ENCODE assay signal across 12 cellular contexts in genomic region chr1:27590917-27591508, GRCh38. TPM values are rescaled to one million over a fixed set of nuclear protein-coding genes. Genes with fewer than 3 reads are reported as not detected.
A peak's percentile ranks its signal among the peaks of the same experiment; 100 is the strongest.
DNase-seq lines count a peak whose midpoint lies in the region; ATAC-seq and TF ChIP-seq lines count a peak whose summit lies in the region.
"Had no signal": no experiment of that assay in that cellular context is flagged by ENCODE, and none has a peak within 500 bp of the region (broad histone marks: within the 10 kb centered on the region; RNA-seq: fewer than 3 reads in every experiment).

No MANE protein-coding gene starts in this region.

- H3K79me2 ChIP-seq in ACC112 (ENCODE audit: control insufficient read depth, insufficient read depth, low read length, unreplicated experiment) = peaks cover 86% of the 10 kb centered on the region

- DNase-seq in right atrium auricular region (ENCODE audit: low spot score) (no peak), germinal center (ENCODE audit: low spot score) (no peak), GM19240 (ENCODE audit: insufficient read length, low spot score) (no peak)
- DNase-seq in activated CD4-positive, alpha-beta memory T cell treated with anti-CD3 and anti-CD28 coated beads, Interleukin-2, amount 10 ng/mL, durations not matched to agents 7 days and 5 days = no peak
- no peak for DNase-seq in activated T-cell treated with anti-CD3 and anti-CD28 coated beads, Interleukin-2, amount 50 U/mL, for 4 hours
- DNase-seq: activated naive CD4-positive, alpha-beta T cell; AML-193; cerebellar nuclear complex; T-helper 2 cell had no signal

- no peak for ATAC-seq in activated T-cell treated with anti-CD3 and anti-CD28 coated beads, Interleukin-2, amount 50 U/mL, for 4 hours

- H3K4me1 ChIP-seq in ACC112 (ENCODE audit: control insufficient read depth, insufficient read depth, low read length, unreplicated experiment) (peaks cover 57% of the 10 kb centered on the region), right atrium auricular region (peaks cover 0 to 92% of the 10 kb centered on the region in 2 donors), rectal smooth muscle tissue (ENCODE audit: control insufficient read depth, insufficient read depth, low read length) (peaks cover 72% of the 10 kb centered on the region)

- H3K4me3 ChIP-seq in ACC112 (ENCODE audit: low read depth, low read length) = no peak overlapping the region
- no peak overlapping the region for H3K4me3 ChIP-seq in right atrium auricular region
- H3K4me3 ChIP-seq in rectal smooth muscle tissue (ENCODE audit: low read length) = no peak overlapping the region

- H3K27ac Mint-ChIP-seq in activated CD4-positive, alpha-beta memory T cell treated with anti-CD3 and anti-CD28 coated beads, Interleukin-2, amount 10 ng/mL, durations not matched to agents 7 days and 5 days = no peak overlapping the region

- TF ChIP-seq CTCF in right atrium auricular region (IDR thresholded peaks at IDR 0.05) = no peak

- H3K27ac ChIP-seq in ACC112 (ENCODE audit: low read depth, low read length) (peak overlapping the region; percentile 6; the same call in 1 of the 2 replicates), angular gyrus (ENCODE audit: low read depth, low read length) (peak overlapping the region; percentile 16), right atrium auricular region (peak overlapping the region; percentile 67 to 75), rectal smooth muscle tissue (ENCODE audit: low read depth, low read length) (peak overlapping the region; percentile 46)

- peaks cover 7% of the 10 kb centered on the region for H3K4me1 Mint-ChIP-seq in activated CD4-positive, alpha-beta memory T cell treated with anti-CD3 and anti-CD28 coated beads, Interleukin-2, amount 10 ng/mL, durations not matched to agents 7 days and 5 days
- H3K4me1 Mint-ChIP-seq in activated T-cell treated with anti-CD3 and anti-CD28 coated beads, Interleukin-2, amount 50 U/mL, for 4 hours (ENCODE audit: low read depth) = peaks cover 3% of the 10 kb centered on the region

- H2AFZ ChIP-seq in ACC112 (ENCODE audit: low read length, unreplicated experiment) = no peak overlapping the region

- H3K36me3 ChIP-seq in ACC112 (ENCODE audit: insufficient read depth, low read length) (no peaks in the 10 kb centered on the region), right atrium auricular region (no peaks in the 10 kb centered on the region), rectal smooth muscle tissue (ENCODE audit: control insufficient read depth, insufficient read depth, low read length) (no peaks in the 10 kb centered on the region)

- H3K36me3 Mint-ChIP-seq in activated CD4-positive, alpha-beta memory T cell treated with anti-CD3 and anti-CD28 coated beads, Interleukin-2, amount 10 ng/mL, durations not matched to agents 7 days and 5 days (ENCODE audit: low read depth) = no peaks in the 10 kb centered on the region
- no peaks in the 10 kb centered on the region for H3K36me3 Mint-ChIP-seq in activated T-cell treated with anti-CD3 and anti-CD28 coated beads, Interleukin-2, amount 50 U/mL, for 4 hours (ENCODE audit: insufficient read depth)

- H3K4me3 Mint-ChIP-seq in activated CD4-positive, alpha-beta memory T cell treated with anti-CD3 and anti-CD28 coated beads, Interleukin-2, amount 10 ng/mL, durations not matched to agents 7 days and 5 days = no peak overlapping the region
- H3K4me3 Mint-ChIP-seq in activated T-cell treated with anti-CD3 and anti-CD28 coated beads, Interleukin-2, amount 50 U/mL, for 4 hours = no peak overlapping the region

- POLR2A ChIA-PET in activated CD4-positive, alpha-beta memory T cell treated with anti-CD3 and anti-CD28 coated beads, Interleukin-2, amount 10 ng/mL, durations not matched to agents 7 days and 5 days (lab: Charles Lee) = interaction anchor here (0.8 kb wide), 1 partner anchor 99 kb away, joined by 3 read pairs; no protein-coding TSS in a partner anchor

- CTCF ChIA-PET in activated CD4-positive, alpha-beta memory T cell treated with anti-CD3 and anti-CD28 coated beads, Interleukin-2, amount 10 ng/mL, durations not matched to agents 7 days and 5 days (lab: Charles Lee) = interaction anchor here (2.3 kb wide), 1 partner anchor 35 kb away, joined by 9 read pairs; no protein-coding TSS in a partner anchor

- H3K9ac ChIP-seq in rectal smooth muscle tissue (ENCODE audit: low read length) = no peak overlapping the region

- no peaks in the 10 kb centered on the region for H3K9me3 Mint-ChIP-seq in activated CD4-positive, alpha-beta memory T cell treated with anti-CD3 and anti-CD28 coated beads, Interleukin-2, amount 10 ng/mL, durations not matched to agents 7 days and 5 days
- H3K9me3 Mint-ChIP-seq in activated T-cell treated with anti-CD3 and anti-CD28 coated beads, Interleukin-2, amount 50 U/mL, for 4 hours = no peaks in the 10 kb centered on the region

- H3K9me3 ChIP-seq in right atrium auricular region = no peaks in the 10 kb centered on the region

- H3K27me3 ChIP-seq in ACC112 (ENCODE audit: insufficient read depth, low read length) = no peaks in the 10 kb centered on the region
- no peaks in the 10 kb centered on the region for H3K27me3 ChIP-seq in right atrium auricular region
- H3K27me3 ChIP-seq in rectal smooth muscle tissue (ENCODE audit: control insufficient read depth, insufficient read depth, low read length) = no peaks in the 10 kb centered on the region

- no peaks in the 10 kb centered on the region for H3K27me3 Mint-ChIP-seq in activated CD4-positive, alpha-beta memory T cell treated with anti-CD3 and anti-CD28 coated beads, Interleukin-2, amount 10 ng/mL, durations not matched to agents 7 days and 5 days
- H3K27me3 Mint-ChIP-seq in activated T-cell treated with anti-CD3 and anti-CD28 coated beads, Interleukin-2, amount 50 U/mL, for 4 hours (ENCODE audit: low read depth) = no peaks in the 10 kb centered on the region

RNA-seq across cellular contexts. Expression of gene AHDC1, which starts 12.9 kb away (rescaled TPM):
- 10 to 100 TPM; 23.5 to 35.0 TPM for total RNA-seq in right atrium auricular region
- 10 to 100 TPM; 16.9 to 18.9 TPM for total RNA-seq in activated CD4-positive, alpha-beta memory T cell treated with anti-CD3 and anti-CD28 coated beads, Interleukin-2, amount 10 ng/mL, durations not matched to agents 7 days and 5 days
- 1 to 10 TPM; 7.6 to 9.4 (median 8.6) TPM for total RNA-seq in activated T-cell treated with anti-CD3 and anti-CD28 coated beads, Interleukin-2, amount 50 U/mL, for 4 hours

RNA-seq across cellular contexts. Expression of gene FGR, which starts 44.0 kb away (rescaled TPM):
- 10 to 100 TPM in 1 of 2 donors, 1 to 10 TPM in 1; 5.7 to 19.8 TPM for total RNA-seq in right atrium auricular region
- total RNA-seq in activated CD4-positive, alpha-beta memory T cell treated with anti-CD3 and anti-CD28 coated beads, Interleukin-2, amount 10 ng/mL, durations not matched to agents 7 days and 5 days = not detected
- total RNA-seq in activated T-cell treated with anti-CD3 and anti-CD28 coated beads, Interleukin-2, amount 50 U/mL, for 4 hours = under 1 TPM; 0.08 to 0.65 (median 0.61) TPM

Comparison
In these comparisons a context has a peak if more than half of its experiments do, and no peak if none do; other contexts are left out.
1. H3K27ac ChIP-seq: peak in every context shown above with its lines; median percentile 71 in right atrium auricular region; 46 in rectal smooth muscle tissue; 16 in angular gyrus; 6 in ACC112.
2. RNA of gene FGR, which starts 44.0 kb away (total RNA-seq): 5.7 to 19.8 TPM in right atrium auricular region; 0.08 to 0.65 TPM in activated T-cell treated with anti-CD3 and anti-CD28 coated beads, Interleukin-2, amount 50 U/mL, for 4 hours and not detected in activated CD4-positive, alpha-beta memory T cell treated with anti-CD3 and anti-CD28 coated beads, Interleukin-2, amount 10 ng/mL, durations not matched to agents 7 days and 5 days; every median in the first group is over 4 times any median in the second.